In genomic region chr6:5637714-5638113, GRCh38 we compare ENCODE assay signal across 25 cellular contexts.
"Had no signal": no experiment of that assay in that cellular context is flagged by ENCODE, and none has a peak within 500 bp of the region (broad histone marks: within the 10 kb centered on the region; RNA-seq: fewer than 3 reads in every experiment).

No MANE protein-coding gene starts in this region.

- H3K27ac ChIP-seq: neutrophil, ovary, parathyroid adenoma, psoas muscle, right lobe of liver, sigmoid colon, stomach, thoracic aorta, thyroid gland, tibial nerve, upper lobe of left lung, uterus had no signal

- H3K36me3 ChIP-seq: neutrophil, ovary, right lobe of liver, thoracic aorta, thyroid gland, upper lobe of left lung, uterus had no signal

- H3K9ac ChIP-seq: parathyroid adenoma had no signal

- H3K4me1 ChIP-seq: parathyroid adenoma, sigmoid colon, stomach, thyroid gland, tibial nerve, upper lobe of left lung, uterus had no signal

- DNase-seq: naive thymus-derived CD8-positive, alpha-beta T cell; nephron progenitor cell; ovary; posterior cingulate gyrus; psoas muscle; right lobe of liver; sigmoid colon; small intestine; stimulated activated CD4-positive, alpha-beta T cell treated with anti-CD3 and anti-CD28 coated beads, Interleukin-15, amount 100 ng/mL, for 24 hours; stimulated activated CD4-positive, alpha-beta T cell treated with anti-CD3 and anti-CD28 coated beads, Interleukin-2, amount 100 ng/mL, for 24 hours; stimulated activated CD4-positive, alpha-beta T cell treated with anti-CD3 and anti-CD28 coated beads, Interleukin-2, amount 100 ng/mL, for 48 hours; stimulated activated CD4-positive, alpha-beta T cell treated with anti-CD3 and anti-CD28 coated beads, Interleukin-4, amount 100 ng/mL, for 24 hours; stimulated activated naive B cell treated with anti-CD40 and anti-IgM and Interleukin-4, amounts not matched to agents 10 μg/mL and 1 μg/mL and 100 μg/mL, for 72 hours; stimulated activated naive CD4-positive, alpha-beta T cell treated with Interleukin-2 at 50 U/mL for 16 hours; stomach; thyroid gland; trophoblast cell; uterus had no signal

- ATAC-seq: naive thymus-derived CD8-positive, alpha-beta T cell; natural killer cell treated with Interleukin-12 subunit alpha and Interleukin-12 subunit beta and Interleukin-15 and Interleukin-18, amount 100 ng/mL, for 72 hours; psoas muscle; right lobe of liver; stimulated activated effector memory CD8-positive, alpha-beta T cell treated with anti-CD3 and anti-CD28 coated beads, Interleukin-12 subunit alpha, Interleukin-12 subunit beta, amount 100 ng/mL, for 72 hours; stimulated activated naive B cell treated with anti-CD40 and anti-IgM and Interleukin-4, amounts not matched to agents 10 μg/mL and 1 μg/mL and 100 μg/mL, for 72 hours had no signal

- H3K4me3 ChIP-seq: ovary, psoas muscle, right lobe of liver, sigmoid colon, stomach, thoracic aorta, thyroid gland, tibial nerve, upper lobe of left lung, uterus had no signal

- H3K27me3 ChIP-seq: neutrophil, ovary, right lobe of liver, sigmoid colon, stomach, thyroid gland, tibial nerve, upper lobe of left lung, uterus had no signal
